ENCODE assay signal across 22 cellular contexts in the genomic region with DNA sequence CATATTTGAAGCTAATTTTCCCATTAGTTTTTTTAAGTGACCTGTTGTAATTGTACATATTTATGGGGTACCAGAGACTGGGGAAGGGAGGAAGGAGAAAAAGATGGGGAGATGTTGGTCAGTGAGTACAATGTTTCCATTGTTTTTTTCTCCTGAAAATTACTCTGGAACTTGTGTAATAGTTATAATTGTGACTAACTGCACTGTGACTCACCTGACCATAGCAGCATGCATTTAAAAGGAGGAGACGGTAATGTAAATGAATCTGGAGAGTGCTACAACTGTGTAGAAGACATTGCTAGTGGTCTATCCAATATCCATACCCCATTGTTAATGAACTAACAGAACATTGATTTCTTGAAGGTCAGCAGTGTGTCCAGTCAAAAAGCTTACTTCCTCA.
DNase-seq lines count a peak whose midpoint lies in the region; ATAC-seq and TF ChIP-seq lines count a peak whose summit lies in the region.
"Had no signal": no experiment of that assay in that cellular context is flagged by ENCODE, and none has a peak within 500 bp of the region (broad histone marks: within the 10 kb centered on the region; RNA-seq: fewer than 3 reads in every experiment).

No MANE protein-coding gene starts in this region.

- ATAC-seq in mucosa of descending colon (no peak), GM19455 (IDR thresholded peaks at IDR 0.05; ENCODE audit: unreplicated experiment) (no peak), omental fat pad (ENCODE audit: low FRiP score) (no peak)
- ATAC-seq: body of pancreas had no signal

- no peak overlapping the region for H3K27ac ChIP-seq in mesenchymal stem cell (ENCODE audit: low read length, poor library complexity, severe bottlenecking)
- H3K27ac ChIP-seq: body of pancreas, ovary had no signal

- H3K36me3 ChIP-seq in mesenchymal stem cell (ENCODE audit: control insufficient read depth in 1 of 2, insufficient read depth in 2 of 2, low read depth in 1 of 2, low read length in 2 of 2), result no peaks in the 10 kb centered on the region
- no peaks in the 10 kb centered on the region for H3K36me3 ChIP-seq in mucosa of descending colon (ENCODE audit: low read depth)
- H3K36me3 ChIP-seq: ovary had no signal

- H3K27me3 ChIP-seq in mesenchymal stem cell (ENCODE audit: control insufficient read depth in 1 of 2, insufficient read depth in 1 of 2, low read length in 2 of 2), result peaks cover 0 to 5% of the 10 kb centered on the region in 2 experiments
- H3K27me3 ChIP-seq: body of pancreas, ovary had no signal

- no peak overlapping the region for H4K8ac ChIP-seq in mesenchymal stem cell (ENCODE audit: low read length)

- H2AK5ac ChIP-seq in mesenchymal stem cell (ENCODE audit: low read length, severe bottlenecking), result no peak overlapping the region

- intact Hi-C loops in mucosa of descending colon (cut with DNase I, micrococcal nuclease), result no loop called here

- H3K4me2 ChIP-seq in mesenchymal stem cell (ENCODE audit: low read length, poor library complexity, severe bottlenecking), result no peak overlapping the region

- H2BK12ac ChIP-seq in mesenchymal stem cell (ENCODE audit: low read length in 2 of 2), result no peak overlapping the region

- no peak overlapping the region for H3K18ac ChIP-seq in mesenchymal stem cell (ENCODE audit: low read depth in 1 of 2, low read length in 2 of 2)

- WGBS in mesenchymal stem cell, result no CpG with 5 or more reads among the region's 1 CpG

- no peak overlapping the region for H3K23ac ChIP-seq in mesenchymal stem cell (ENCODE audit: low read length in 2 of 2)

- no peak overlapping the region for H2BK5ac ChIP-seq in mesenchymal stem cell (ENCODE audit: low read depth, low read length, poor library complexity, severe bottlenecking)

- H3K14ac ChIP-seq in mesenchymal stem cell (ENCODE audit: low read length in 2 of 2), result no peak overlapping the region

- H4K91ac ChIP-seq in mesenchymal stem cell (ENCODE audit: low read length), result no peak overlapping the region

- no peak overlapping the region for H3K4ac ChIP-seq in mesenchymal stem cell (ENCODE audit: low read depth in 1 of 2, low read length in 2 of 2)

- no peaks in the 10 kb centered on the region for H3K79me1 ChIP-seq in mesenchymal stem cell (replicated peaks; ENCODE audit: low read length, poor library complexity, severe bottlenecking)

- H3K9me3 ChIP-seq in mesenchymal stem cell (ENCODE audit: control insufficient read depth, low read length) (no peaks in the 10 kb centered on the region), mucosa of descending colon (no peaks in the 10 kb centered on the region)
- H3K9me3 ChIP-seq: body of pancreas, Caco-2, ovary had no signal

- no peak overlapping the region for H2BK120ac ChIP-seq in mesenchymal stem cell (ENCODE audit: low read depth, low read length)

- no peak overlapping the region for H2BK15ac ChIP-seq in mesenchymal stem cell (ENCODE audit: low read depth, poor library complexity, severe bottlenecking)

- H3K4me1 ChIP-seq in mesenchymal stem cell (ENCODE audit: control insufficient read depth, insufficient read depth, low read depth, low read length), result no peaks in the 10 kb centered on the region
- no peaks in the 10 kb centered on the region for H3K4me1 ChIP-seq in mucosa of descending colon (ENCODE audit: low read depth)
- H3K4me1 ChIP-seq: body of pancreas, Caco-2 had no signal

- H3K4me3 ChIP-seq in cardiac fibroblast (replicated peaks in 1 of 2; ENCODE audit: low read depth in 2 of 2, low read length in 2 of 2) (no peak overlapping the region), mesenchymal stem cell (ENCODE audit: insufficient read depth in 1 of 2, low read depth in 1 of 2, low read length in 2 of 2) (no peak overlapping the region), mucosa of descending colon (no peak overlapping the region)
- H3K4me3 ChIP-seq: body of pancreas, ovary had no signal

- TF ChIP-seq CTCF in cardiac fibroblast (IDR thresholded peaks at IDR 0.05; ENCODE audit: low read depth, low read length) (no peak), mucosa of descending colon (IDR thresholded peaks at IDR 0.05) (no peak), omental fat pad (IDR thresholded peaks at IDR 0.05) (no peak)

- peak; percentile 55 for DNase-seq in EL
- DNase-seq in LHCN-M2 (ENCODE audit: low read depth), result peak; percentile 70
- peak; percentile 5 to 72 for DNase-seq in cardiac fibroblast (ENCODE audit: low read depth in 2 of 2)
- peak; percentile 37 for DNase-seq in mesenchymal stem cell
- no peak for DNase-seq in mucosa of descending colon
- no peak for DNase-seq in omental fat pad (ENCODE audit: low spot score)
- DNase-seq: activated CD4-positive, alpha-beta T cell treated with anti-CD3 and anti-CD28 coated beads, Interleukin-2, amount 50 U/mL, for 48 hours; activated naive CD4-positive, alpha-beta T cell treated with anti-CD3 and anti-CD28 coated beads, Interleukin-2, amount 50 U/mL, for 16 hours; activated T-cell treated with anti-CD3 and anti-CD28 coated beads, Interleukin-2, amount 50 U/mL, for 24 hours; AML-193; body of pancreas; Caco-2; glutamatergic neuron; Kasumi-1; NCI-H1436 treated with DMSO at 0.1 percent for 48 hours; NCI-H2227 treated with DMSO at 0.1 percent for 48 hours; NK-92 treated with Interleukin-12 subunit alpha and Interleukin-12 subunit beta, amount 100 ng/mL, for 24 hours; ovary; SHP77; stimulated activated CD4-positive, alpha-beta T cell treated with anti-CD3 and anti-CD28 coated beads, Interleukin-2, amount 100 ng/mL, for 48 hours; T-helper 2 cell had no signal

- no peak overlapping the region for H2AFZ ChIP-seq in mesenchymal stem cell (ENCODE audit: low read depth, low read length)

- H3K9ac ChIP-seq in mesenchymal stem cell (ENCODE audit: low read length), result no peak overlapping the region

Comparison
In these comparisons a context has a peak if more than half of its experiments do, and no peak if none do; other contexts are left out.
1. DNase-seq: peak in EL (single experiment), LHCN-M2 (single experiment), cardiac fibroblast (2 of 2) and mesenchymal stem cell (single experiment); none in mucosa of descending colon (0 of 3) and omental fat pad (single experiment).